11 cellular contexts compared by ENCODE assay signal in the genomic region with DNA sequence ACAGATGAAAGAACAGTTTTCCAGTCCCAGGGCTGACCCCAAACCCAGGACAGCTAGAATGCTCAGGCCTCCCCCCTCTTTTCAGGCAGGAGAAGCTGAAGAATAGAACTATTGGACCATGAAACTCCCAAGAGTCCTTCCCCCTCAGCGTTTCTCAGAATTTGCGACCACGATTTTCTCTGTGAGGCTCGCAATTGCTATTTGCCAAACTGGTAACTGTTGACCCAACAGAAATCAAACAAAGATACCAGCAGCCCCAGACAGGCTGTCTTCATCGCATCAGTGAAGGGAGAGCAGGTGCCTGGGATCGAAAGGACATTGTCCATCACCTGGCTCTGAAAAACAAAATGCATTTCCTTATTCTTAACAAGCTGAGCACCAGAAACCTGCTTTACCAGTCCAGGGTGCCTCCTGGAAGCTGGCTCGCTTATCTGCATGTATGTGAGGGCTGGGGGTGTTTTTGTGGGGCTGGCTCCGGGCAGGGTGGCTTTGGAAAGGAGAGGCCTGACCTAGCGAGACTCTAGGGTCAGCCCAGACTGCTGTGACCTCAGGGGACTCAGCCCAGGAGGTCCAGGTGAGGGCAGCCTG. TPM values are rescaled to one million over a fixed set of nuclear protein-coding genes. Genes with fewer than 3 reads are reported as not detected.
A peak's percentile ranks its signal among the peaks of the same experiment; 100 is the strongest.
DNase-seq lines count a peak whose midpoint lies in the region; ATAC-seq, FAIRE-seq and TF ChIP-seq lines count a peak whose summit lies in the region.
"Had no signal": no experiment of that assay in that cellular context is flagged by ENCODE, and none has a peak within 500 bp of the region (broad histone marks: within the 10 kb centered on the region; RNA-seq: fewer than 3 reads in every experiment).

No MANE protein-coding gene starts in this region.

- H3K4me3 ChIP-seq in esophagus squamous epithelium (no peak overlapping the region), parathyroid adenoma (ENCODE audit: low read depth, low read length) (no peak overlapping the region)

- peak; percentile 97 for DNase-seq in DMS53 treated with DMSO at 0.1 percent for 48 hours (lab: John Stamatoyannopoulos, UW; ENCODE audit: unreplicated experiment)
- peak; percentile 81 to 82 for DNase-seq in NCI-H526 (lab: John Stamatoyannopoulos, UW)
- no peak for DNase-seq in esophagus squamous epithelium (lab: John Stamatoyannopoulos, UW)
- no peak for DNase-seq in NCI-H2227 treated with DMSO at 0.1 percent for 48 hours (lab: John Stamatoyannopoulos, UW)
- DNase-seq in iPS-NIHi7 (ENCODE audit: extremely low spot score) = no peak
- DNase-seq in HTR-8/SVneo (ENCODE audit: insufficient read length, low spot score) = no peak
- DNase-seq: activated gamma-delta T cell; CD4-positive, CD25-positive, alpha-beta regulatory T cell had no signal

- ATAC-seq in HG02885 (IDR thresholded peaks at IDR 0.05; ENCODE audit: poor library complexity, unreplicated experiment) = no peak

- TF ChIP-seq CTCF in esophagus squamous epithelium (IDR thresholded peaks at IDR 0.05) = no peak
- no peak for TF ChIP-seq CTCF in parathyroid adenoma (IDR thresholded peaks at IDR 0.05)

- no peak for TF ChIP-seq POLR2A in esophagus squamous epithelium (IDR thresholded peaks at IDR 0.05)

- H3K27me3 ChIP-seq in esophagus squamous epithelium (no peaks in the 10 kb centered on the region), parathyroid adenoma (ENCODE audit: control insufficient read depth, insufficient read depth, low read length) (no peaks in the 10 kb centered on the region)

- 61 to 63% methylated on average over 8 of the region's 9 CpGs for WGBS in esophagus squamous epithelium, 2 donors

- no peak overlapping the region for H3K9ac ChIP-seq in parathyroid adenoma

- FAIRE-seq in HTR-8/SVneo (lab: Jason Lieb, UNC) = no peak
- FAIRE-seq: TTC549 had no signal

- peaks cover 22% of the 10 kb centered on the region for H3K79me2 ChIP-seq in parathyroid adenoma

- H3K4me1 ChIP-seq in esophagus squamous epithelium = peaks cover 8 to 37% (median 20%) of the 10 kb centered on the region in 3 donors
- peaks cover 22% of the 10 kb centered on the region for H3K4me1 ChIP-seq in parathyroid adenoma

- intact Hi-C loops in esophagus squamous epithelium (cut with DNase I) = no loop called here

- peak overlapping the region; percentile 23 for H3K4me2 ChIP-seq in parathyroid adenoma (ENCODE audit: low read length)

- peak overlapping the region; percentile 68 for H2AFZ ChIP-seq in parathyroid adenoma

- H3K9me3 ChIP-seq in esophagus squamous epithelium = no peaks in the 10 kb centered on the region
- no peaks in the 10 kb centered on the region for H3K9me3 ChIP-seq in parathyroid adenoma (ENCODE audit: control insufficient read depth, low read length)

- H3K36me3 ChIP-seq in esophagus squamous epithelium = no peaks in the 10 kb centered on the region
- H3K36me3 ChIP-seq in parathyroid adenoma (ENCODE audit: control insufficient read depth, insufficient read depth, low read length) = no peaks in the 10 kb centered on the region

- peak overlapping the region; percentile 37 to 60 (median 51) for H3K27ac ChIP-seq in esophagus squamous epithelium
- H3K27ac ChIP-seq in parathyroid adenoma = peak overlapping the region; percentile 36

RNA-seq across cellular contexts. Expression of a gene that starts 24.6 kb away (rescaled TPM):
- 10 to 100 TPM; 14.4 to 25.0 (median 16.1) TPM for total RNA-seq in esophagus squamous epithelium

Comparison
In these comparisons a context has a peak if more than half of its experiments do, and no peak if none do; other contexts are left out.
1. DNase-seq: peak in DMS53 treated with DMSO at 0.1 percent for 48 hours (single experiment) and NCI-H526 (2 of 2); none in esophagus squamous epithelium (single experiment), NCI-H2227 treated with DMSO at 0.1 percent for 48 hours (single experiment), iPS-NIHi7 (single experiment) and HTR-8/SVneo (single experiment).